In genomic region chr11:113974741-113975470, GRCh38 we compare ENCODE assay signal across 9 cellular contexts. TPM values are rescaled to one million over a fixed set of nuclear protein-coding genes. Genes with fewer than 3 reads are reported as not detected.
A peak's percentile ranks its signal among the peaks of the same experiment; 100 is the strongest.
DNase-seq lines count a peak whose midpoint lies in the region; ATAC-seq and TF ChIP-seq lines count a peak whose summit lies in the region.
"Had no signal": no experiment of that assay in that cellular context is flagged by ENCODE, and none has a peak within 500 bp of the region (broad histone marks: within the 10 kb centered on the region; RNA-seq: fewer than 3 reads in every experiment).

TSS of gene HTR3A (plus strand) at chr11:113975108. CDS start at chr11:113975326, 218 bp downstream.

- peak; percentile 94 to 95 for ATAC-seq in left cardiac atrium
- ATAC-seq in activated CD8-positive, alpha-beta memory T cell treated with anti-CD3 and anti-CD28 coated beads, Interleukin-2, amount 10 ng/mL, durations not matched to agents 7 days and 5 days: no peak
- ATAC-seq in naive thymus-derived CD8-positive, alpha-beta T cell: no peak
- ATAC-seq in T-helper 17 cell: no peak

- H3K9me3 ChIP-seq in NT2/D1 (ENCODE audit: insufficient read depth, low read length) (no peaks in the 10 kb centered on the region), thyroid gland (no peaks in the 10 kb centered on the region), smooth muscle cell (replicated peaks; ENCODE audit: low read depth) (no peaks in the 10 kb centered on the region), T-helper 17 cell (ENCODE audit: control insufficient read depth, low read length, poor library complexity, severe bottlenecking) (no peaks in the 10 kb centered on the region)

- CTCF ChIA-PET in activated CD8-positive, alpha-beta memory T cell treated with anti-CD3 and anti-CD28 coated beads, Interleukin-2, amount 10 ng/mL, durations not matched to agents 7 days and 5 days (lab: Charles Lee): no interaction called here

- POLR2A ChIA-PET in naive thymus-derived CD8-positive, alpha-beta T cell (lab: Charles Lee): no interaction called here

- intact Hi-C loops in left cardiac atrium (cut with DNase I): loop anchor here (5.0 to 10.0 kb wide), 2 partner anchors 68 to 80 kb away; no protein-coding TSS in a partner anchor
- intact Hi-C loops in thyroid gland (cut with DNase I): no loop called here

- peak within 1 kb of the TSS; percentile 73 for H3K9ac ChIP-seq in NT2/D1 (ENCODE audit: insufficient read length, low read depth)
- no peak within 1 kb of the TSS for H3K9ac ChIP-seq in smooth muscle cell (ENCODE audit: low read depth)

- no peaks in the 10 kb centered on the region for H3K79me2 ChIP-seq in smooth muscle cell (ENCODE audit: low read depth)

- TF ChIP-seq POLR2A in thyroid gland (IDR thresholded peaks at IDR 0.05): no peak

- H3K4me1 ChIP-seq in NT2/D1 (ENCODE audit: insufficient read depth, insufficient read length) (peaks cover 2% of the 10 kb centered on the region), thyroid gland (peaks cover 0 to 8% of the 10 kb centered on the region in 2 donors), smooth muscle cell (ENCODE audit: low read depth) (peaks cover 7% of the 10 kb centered on the region)

- TF ChIP-seq CTCF in thyroid gland (IDR thresholded peaks at IDR 0.05) (peak in 1 of 6 experiments; percentile 25), smooth muscle cell (IDR thresholded peaks at IDR 0.05; ENCODE audit: borderline replicate concordance, insufficient read depth, poor library complexity, severe bottlenecking) (no peak)

- no peaks in the 10 kb centered on the region for H3K36me3 Mint-ChIP-seq in activated CD8-positive, alpha-beta memory T cell treated with anti-CD3 and anti-CD28 coated beads, Interleukin-2, amount 10 ng/mL, durations not matched to agents 7 days and 5 days
- no peaks in the 10 kb centered on the region for H3K36me3 Mint-ChIP-seq in naive thymus-derived CD8-positive, alpha-beta T cell
- H3K36me3 Mint-ChIP-seq in T-helper 17 cell (ENCODE audit: low read depth): no peaks in the 10 kb centered on the region

- H3K27me3 ChIP-seq in NT2/D1 (ENCODE audit: insufficient read depth, insufficient read length): no peaks in the 10 kb centered on the region
- H3K27me3 ChIP-seq in thyroid gland: no peaks in the 10 kb centered on the region
- H3K27me3 ChIP-seq in smooth muscle cell (ENCODE audit: low read depth): peaks cover 48% of the 10 kb centered on the region

- H3K4me2 ChIP-seq in smooth muscle cell: no peak within 1 kb of the TSS

- peaks cover 13% of the 10 kb centered on the region for H3K27me3 Mint-ChIP-seq in activated CD8-positive, alpha-beta memory T cell treated with anti-CD3 and anti-CD28 coated beads, Interleukin-2, amount 10 ng/mL, durations not matched to agents 7 days and 5 days
- peaks cover 0 to 13% (median 10%) of the 10 kb centered on the region in 5 donors for H3K27me3 Mint-ChIP-seq in naive thymus-derived CD8-positive, alpha-beta T cell
- peaks cover 45% of the 10 kb centered on the region for H3K27me3 Mint-ChIP-seq in T-helper 17 cell

- H3K4me3 ChIP-seq in NT2/D1 (ENCODE audit: insufficient read length, low read depth): peak within 1 kb of the TSS; percentile 33
- H3K4me3 ChIP-seq in thyroid gland (replicated peaks in 1 of 3): no peak within 1 kb of the TSS
- no peak within 1 kb of the TSS for H3K4me3 ChIP-seq in smooth muscle cell
- H3K4me3 ChIP-seq: dorsolateral prefrontal cortex had no signal

- H3K27ac Mint-ChIP-seq in activated CD8-positive, alpha-beta memory T cell treated with anti-CD3 and anti-CD28 coated beads, Interleukin-2, amount 10 ng/mL, durations not matched to agents 7 days and 5 days: no peak within 1 kb of the TSS
- H3K27ac Mint-ChIP-seq in naive thymus-derived CD8-positive, alpha-beta T cell: peak within 1 kb of the TSS in 1 of 10 donors; percentile 21
- no peak within 1 kb of the TSS for H3K27ac Mint-ChIP-seq in T-helper 17 cell

- peak; percentile 9 for DNase-seq in LHCN-M2 (ENCODE audit: low read depth)
- peak; percentile 55 for DNase-seq in NT2/D1 (ENCODE audit: low read depth, low spot score)
- DNase-seq in left cardiac atrium: peak; percentile 79
- DNase-seq in thyroid gland: peak; percentile 88
- DNase-seq in activated CD8-positive, alpha-beta memory T cell treated with anti-CD3 and anti-CD28 coated beads, Interleukin-2, amount 10 ng/mL, durations not matched to agents 7 days and 5 days: no peak
- DNase-seq in smooth muscle cell (lab: John Stamatoyannopoulos, UW; ENCODE audit: unreplicated experiment): no peak
- DNase-seq in naive thymus-derived CD8-positive, alpha-beta T cell: no peak
- DNase-seq in T-helper 17 cell: no peak

- H3K4me3 Mint-ChIP-seq in activated CD8-positive, alpha-beta memory T cell treated with anti-CD3 and anti-CD28 coated beads, Interleukin-2, amount 10 ng/mL, durations not matched to agents 7 days and 5 days: no peak within 1 kb of the TSS
- H3K4me3 Mint-ChIP-seq in naive thymus-derived CD8-positive, alpha-beta T cell: no peak within 1 kb of the TSS
- H3K4me3 Mint-ChIP-seq in T-helper 17 cell: no peak within 1 kb of the TSS

- no peak within 1 kb of the TSS for H2AFZ ChIP-seq in smooth muscle cell (ENCODE audit: low read depth)

- H3K4me1 Mint-ChIP-seq in activated CD8-positive, alpha-beta memory T cell treated with anti-CD3 and anti-CD28 coated beads, Interleukin-2, amount 10 ng/mL, durations not matched to agents 7 days and 5 days: peaks cover 11% of the 10 kb centered on the region
- H3K4me1 Mint-ChIP-seq in naive thymus-derived CD8-positive, alpha-beta T cell: peaks cover 0 to 25% (median 3%) of the 10 kb centered on the region in 4 donors
- no peaks in the 10 kb centered on the region for H3K4me1 Mint-ChIP-seq in T-helper 17 cell

- H4K20me1 ChIP-seq in smooth muscle cell (ENCODE audit: low read depth): no peaks in the 10 kb centered on the region

- WGBS in thyroid gland, 2 donors: 6 to 9% methylated on average over 10 to 12 of the region's 12 CpGs
- 28% methylated on average over 12 of the region's 12 CpGs for WGBS in smooth muscle cell (ENCODE audit: low lambda C conversion rate)

- no peaks in the 10 kb centered on the region for H3F3A ChIP-seq in smooth muscle cell (ENCODE audit: low read depth)

- H3K27ac ChIP-seq in thyroid gland (no peak within 1 kb of the TSS), smooth muscle cell (ENCODE audit: low read depth) (no peak within 1 kb of the TSS)
- H3K27ac ChIP-seq: dorsolateral prefrontal cortex had no signal

- H3K9me3 Mint-ChIP-seq in activated CD8-positive, alpha-beta memory T cell treated with anti-CD3 and anti-CD28 coated beads, Interleukin-2, amount 10 ng/mL, durations not matched to agents 7 days and 5 days (ENCODE audit: low read depth): no peaks in the 10 kb centered on the region
- no peaks in the 10 kb centered on the region for H3K9me3 Mint-ChIP-seq in naive thymus-derived CD8-positive, alpha-beta T cell

- H3K36me3 ChIP-seq in NT2/D1 (ENCODE audit: insufficient read depth, insufficient read length, low read length) (no peaks in the 10 kb centered on the region), thyroid gland (no peaks in the 10 kb centered on the region), smooth muscle cell (ENCODE audit: low read depth) (no peaks in the 10 kb centered on the region)

RNA-seq across cellular contexts. Expression of gene HTR3A, which starts in this region (rescaled TPM):
- not detected in 2 replicates for total RNA-seq in LHCN-M2 (2014; rRNA removed)
- polyA plus RNA-seq in LHCN-M2 (2012): not detected
- total RNA-seq in left cardiac atrium: under 1 TPM in 1 of 2 donors, not detected in 1; 0.18 TPM
- not detected for total RNA-seq in thyroid gland
- total RNA-seq in activated CD8-positive, alpha-beta memory T cell treated with anti-CD3 and anti-CD28 coated beads, Interleukin-2, amount 10 ng/mL, durations not matched to agents 7 days and 5 days: not detected
- total RNA-seq in smooth muscle cell: not detected in 2 replicates
- not detected in 2 replicates for polyA plus RNA-seq in smooth muscle cell
- not detected for total RNA-seq in naive thymus-derived CD8-positive, alpha-beta T cell
- not detected for polyA plus RNA-seq in naive thymus-derived CD8-positive, alpha-beta T cell
- not detected for total RNA-seq in T-helper 17 cell

Comparison
In these comparisons a context has a peak if more than half of its experiments do, and no peak if none do; other contexts are left out.
1. Peak in DNase-seq in LHCN-M2; RNA of the gene not detected or under 1 TPM.
2. Peak in DNase-seq and ATAC-seq in left cardiac atrium; RNA of the gene not detected or under 1 TPM.
3. Peak in DNase-seq in thyroid gland; RNA of the gene not detected or under 1 TPM.